In the genomic region with DNA sequence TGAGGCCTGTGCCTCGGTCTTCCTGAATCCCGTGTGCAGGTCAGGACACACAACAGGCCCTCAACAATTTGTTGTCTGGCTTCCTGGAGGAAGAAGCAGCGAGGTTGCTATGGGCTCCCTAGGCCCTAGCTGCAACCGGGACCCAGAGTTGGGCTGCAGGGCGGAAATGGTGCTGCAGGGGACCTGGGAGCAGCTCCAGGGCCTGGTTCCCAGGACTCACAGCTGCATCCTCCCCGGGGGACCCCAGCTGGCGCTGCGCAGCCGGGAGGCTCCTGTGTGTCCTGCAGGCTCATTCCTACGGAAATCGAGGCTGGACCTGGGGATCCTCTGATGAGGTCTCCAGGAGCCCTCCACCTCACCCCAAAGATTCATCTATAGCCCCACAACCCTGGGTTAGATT, we compare ENCODE assay signal across 10 cellular contexts. TPM values are rescaled to one million over a fixed set of nuclear protein-coding genes. Genes with fewer than 3 reads are reported as not detected.
A peak's percentile ranks its signal among the peaks of the same experiment; 100 is the strongest.
DNase-seq lines count a peak whose midpoint lies in the region; ATAC-seq and TF ChIP-seq lines count a peak whose summit lies in the region.
"Had no signal": no experiment of that assay in that cellular context is flagged by ENCODE, and none has a peak within 500 bp of the region (broad histone marks: within the 10 kb centered on the region; RNA-seq: fewer than 3 reads in every experiment).

No MANE protein-coding gene starts in this region.

- H3K27ac Mint-ChIP-seq in CD8-positive, alpha-beta memory T cell = peak overlapping the region in 7 of 8 donors; percentile 93 to 100 (median 99)
- no peak overlapping the region for H3K27ac Mint-ChIP-seq in progenitor cell of endocrine pancreas

- CTCF ChIA-PET in CD8-positive, alpha-beta memory T cell (lab: Charles Lee) = interaction anchor here (3.4 kb wide), 1 partner anchor 61 kb away, joined by 44 read pairs; no protein-coding TSS in a partner anchor

- 86% methylated on average over 7 of the region's 11 CpGs for WGBS in esophagus muscularis mucosa

- no peaks in the 10 kb centered on the region for H3K9me3 Mint-ChIP-seq in CD8-positive, alpha-beta memory T cell
- no peaks in the 10 kb centered on the region for H3K9me3 Mint-ChIP-seq in progenitor cell of endocrine pancreas (ENCODE audit: low read depth)

- peak overlapping the region; percentile 65 for H3K4me3 ChIP-seq in CD8-positive, alpha-beta memory T cell (ENCODE audit: low read length)
- no peak overlapping the region for H3K4me3 ChIP-seq in RWPE2 (ENCODE audit: severe bottlenecking)
- peak overlapping the region in 1 of 4 donors; percentile 88 for H3K4me3 ChIP-seq in esophagus muscularis mucosa
- H3K4me3 ChIP-seq in parathyroid adenoma (ENCODE audit: low read depth, low read length) = no peak overlapping the region

- H3K4me1 Mint-ChIP-seq in CD8-positive, alpha-beta memory T cell = peaks cover 18 to 38% (median 26%) of the 10 kb centered on the region in 3 donors
- H3K4me1 Mint-ChIP-seq in progenitor cell of endocrine pancreas (ENCODE audit: low read depth) = peaks cover 3% of the 10 kb centered on the region

- no peak overlapping the region for H3K9ac ChIP-seq in parathyroid adenoma

- H3K4me3 Mint-ChIP-seq in CD8-positive, alpha-beta memory T cell = peak overlapping the region in 4 of 7 donors; percentile 27 to 90 (median 82)
- no peak overlapping the region for H3K4me3 Mint-ChIP-seq in progenitor cell of endocrine pancreas (ENCODE audit: low read depth)

- POLR2A ChIA-PET in CD8-positive, alpha-beta memory T cell (lab: Charles Lee) = interaction anchor here (1.0 kb wide), 1 partner anchor 392 kb away, joined by 3 read pairs; no protein-coding TSS in a partner anchor

- no peaks in the 10 kb centered on the region for H3K79me2 ChIP-seq in parathyroid adenoma

- peak overlapping the region; percentile 82 for H3K27ac ChIP-seq in CD8-positive, alpha-beta memory T cell (ENCODE audit: low read depth, low read length)
- peak overlapping the region; percentile 11 for H3K27ac ChIP-seq in RWPE2 (ENCODE audit: poor library complexity, severe bottlenecking)
- peak overlapping the region; percentile 71 to 83 (median 78) for H3K27ac ChIP-seq in esophagus muscularis mucosa (replicated peaks in 1 of 4)
- H3K27ac ChIP-seq in parathyroid adenoma = no peak overlapping the region

- TF ChIP-seq POLR2A in esophagus muscularis mucosa (IDR thresholded peaks at IDR 0.05; ENCODE audit: low read depth) = no peak

- ATAC-seq in RWPE2 (ENCODE audit: low read depth) (no peak), GM18870 (IDR thresholded peaks at IDR 0.05; ENCODE audit: unreplicated experiment) (no peak)

- peaks cover 0 to under 1% of the 10 kb centered on the region in 2 donors for H3K27me3 Mint-ChIP-seq in CD8-positive, alpha-beta memory T cell
- H3K27me3 Mint-ChIP-seq in progenitor cell of endocrine pancreas = peaks cover 18% of the 10 kb centered on the region

- no peak for DNase-seq in CD8-positive, alpha-beta memory T cell
- DNase-seq in RWPE2 (ENCODE audit: low spot score) = no peak
- DNase-seq in esophagus muscularis mucosa (ENCODE audit: extremely low spot score) = no peak
- DNase-seq in progenitor cell of endocrine pancreas (ENCODE audit: low spot score, unreplicated experiment) = no peak
- no peak for DNase-seq in Ammon's horn (ENCODE audit: low spot score)
- DNase-seq in SIG-M5 treated with dmso at 0.1 percent for 504 hours (lab: John Stamatoyannopoulos, UW; ENCODE audit: unreplicated experiment) = no peak
- DNase-seq: DMS79 had no signal

- no peaks in the 10 kb centered on the region for H3K36me3 ChIP-seq in CD8-positive, alpha-beta memory T cell (ENCODE audit: insufficient read depth, low read length)
- H3K36me3 ChIP-seq in RWPE2 (ENCODE audit: low read depth) (no peaks in the 10 kb centered on the region), esophagus muscularis mucosa (no peaks in the 10 kb centered on the region), parathyroid adenoma (ENCODE audit: control insufficient read depth, insufficient read depth, low read length) (no peaks in the 10 kb centered on the region)
- H3K36me3 ChIP-seq: SJSA1 had no signal

- no peaks in the 10 kb centered on the region for H3K9me3 ChIP-seq in CD8-positive, alpha-beta memory T cell (ENCODE audit: low read length)
- H3K9me3 ChIP-seq in RWPE2 (ENCODE audit: severe bottlenecking) (no peaks in the 10 kb centered on the region), esophagus muscularis mucosa (no peaks in the 10 kb centered on the region), parathyroid adenoma (ENCODE audit: control insufficient read depth, low read length) (no peaks in the 10 kb centered on the region)
- H3K9me3 ChIP-seq: SJSA1 had no signal

- peak overlapping the region; percentile 82 for H2AFZ ChIP-seq in parathyroid adenoma

- H3K4me1 ChIP-seq in CD8-positive, alpha-beta memory T cell (ENCODE audit: insufficient read depth, low read length) = peaks cover 54% of the 10 kb centered on the region
- no peaks in the 10 kb centered on the region for H3K4me1 ChIP-seq in RWPE2 (ENCODE audit: insufficient read depth, poor library complexity, severe bottlenecking)
- peaks cover 27 to 62% (median 56%) of the 10 kb centered on the region in 4 donors for H3K4me1 ChIP-seq in esophagus muscularis mucosa
- H3K4me1 ChIP-seq in parathyroid adenoma = no peaks in the 10 kb centered on the region

- intact Hi-C loops in esophagus muscularis mucosa (cut with DNase I) = loop anchor here (5.0 kb wide), 2 partner anchors 61 to 81 kb away; partner anchors contain the start of gene SEMA6B

- no peak for TF ChIP-seq CTCF in RWPE2 (IDR thresholded peaks at IDR 0.05; ENCODE audit: poor library complexity, severe bottlenecking)
- no peak for TF ChIP-seq CTCF in esophagus muscularis mucosa (IDR thresholded peaks at IDR 0.05)
- TF ChIP-seq CTCF in parathyroid adenoma (IDR thresholded peaks at IDR 0.05) = no peak
- TF ChIP-seq CTCF in progenitor cell of endocrine pancreas (IDR thresholded peaks at IDR 0.05; ENCODE audit: unreplicated experiment) = no peak

- no peak overlapping the region for H3K4me2 ChIP-seq in parathyroid adenoma (ENCODE audit: low read length)

- TF ChIP-seq EP300 in esophagus muscularis mucosa (IDR thresholded peaks at IDR 0.05) = no peak

- H3K27me3 ChIP-seq in CD8-positive, alpha-beta memory T cell (ENCODE audit: insufficient read depth, low read length, poor library complexity, severe bottlenecking) = no peaks in the 10 kb centered on the region
- H3K27me3 ChIP-seq in RWPE2 (ENCODE audit: insufficient read depth, poor library complexity, severe bottlenecking) (no peaks in the 10 kb centered on the region), esophagus muscularis mucosa (peaks cover 0 to 8% (median 3%) of the 10 kb centered on the region in 4 donors), parathyroid adenoma (ENCODE audit: control insufficient read depth, insufficient read depth, low read length) (no peaks in the 10 kb centered on the region)
- H3K27me3 ChIP-seq: SJSA1 had no signal

- peaks cover 0 to 1% (median 0%) of the 10 kb centered on the region in 3 donors for H3K36me3 Mint-ChIP-seq in CD8-positive, alpha-beta memory T cell
- no peaks in the 10 kb centered on the region for H3K36me3 Mint-ChIP-seq in progenitor cell of endocrine pancreas (ENCODE audit: insufficient read depth)

RNA-seq across cellular contexts. Expression of gene TNFAIP8L1, which starts 1.0 kb away (rescaled TPM):
- total RNA-seq in CD8-positive, alpha-beta memory T cell = 10 to 100 TPM in 1 of 2 experiments, 1 to 10 TPM in 1; 9.0 to 10.0 TPM
- polyA plus RNA-seq in CD8-positive, alpha-beta memory T cell = 9.6 TPM
- total RNA-seq in esophagus muscularis mucosa = 10 to 100 TPM in 3 of 4 donors, 1 to 10 TPM in 1; 5.5 to 16.5 (median 13.2) TPM
- 7.3 and 8.5 TPM in 2 replicates for total RNA-seq in progenitor cell of endocrine pancreas

RNA-seq across cellular contexts. Expression of gene MYDGF, which starts 31.8 kb away (rescaled TPM):
- 10 to 100 TPM; 83.2 to 88.6 TPM for total RNA-seq in CD8-positive, alpha-beta memory T cell
- polyA plus RNA-seq in CD8-positive, alpha-beta memory T cell = 146 TPM
- total RNA-seq in esophagus muscularis mucosa = 10 to 100 TPM; 22.8 to 59.2 (median 42.8) TPM
- total RNA-seq in progenitor cell of endocrine pancreas = 42.5 and 45.9 TPM in 2 replicates
